Comparison of ENCODE assay signal across 1 cellular context in the genomic region with DNA sequence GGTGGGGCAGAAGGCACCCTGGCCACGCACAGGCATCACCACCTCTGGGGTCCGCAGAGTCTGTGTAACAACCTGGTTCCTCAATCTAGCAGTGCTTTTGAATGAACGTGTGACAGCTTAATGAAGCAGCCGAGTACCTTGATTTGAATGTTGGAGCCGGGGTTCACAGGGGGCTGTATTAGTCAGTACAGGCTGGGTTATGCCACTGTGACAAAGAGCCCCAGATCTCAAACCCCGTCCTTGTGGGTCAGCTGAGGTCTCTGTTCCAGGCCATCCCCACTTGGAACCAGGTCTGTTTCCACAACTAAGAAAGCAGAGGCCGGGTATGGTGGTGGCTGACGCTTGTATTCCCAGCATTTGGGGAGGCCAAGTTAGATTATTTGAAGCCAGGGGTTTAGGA.
TF ChIP-seq lines count a peak whose summit lies in the region.

No MANE protein-coding gene starts in this region.

TF ChIP-seq in HepG2, 621 proteins besides CTCF, POLR2A, EP300 and RAD21:
- TF ChIP-seq ZNF12 (CRISPR knock-in tag; IDR thresholded peaks at IDR 0.05) (peak; percentile 94), PITX1 (CRISPR knock-in tag; IDR thresholded peaks at IDR 0.05) (no peak)
